Comparison of ENCODE assay signal across 1 cellular context in genomic region chr19:17530586-17530985, GRCh38.
TF ChIP-seq lines count a peak whose summit lies in the region.

No MANE protein-coding gene starts in this region.

TF ChIP-seq in IMR-90, 13 proteins besides CTCF, POLR2A, EP300 and RAD21 (continued from another document):
- TF ChIP-seq ELK1 (IDR thresholded peaks at IDR 0.05; ENCODE audit: borderline replicate concordance, low read depth, low read length) (no peak), MAFK (IDR thresholded peaks at IDR 0.05; ENCODE audit: low read depth, low read length) (no peak)
